35 cellular contexts compared by ENCODE assay signal in the genomic region with DNA sequence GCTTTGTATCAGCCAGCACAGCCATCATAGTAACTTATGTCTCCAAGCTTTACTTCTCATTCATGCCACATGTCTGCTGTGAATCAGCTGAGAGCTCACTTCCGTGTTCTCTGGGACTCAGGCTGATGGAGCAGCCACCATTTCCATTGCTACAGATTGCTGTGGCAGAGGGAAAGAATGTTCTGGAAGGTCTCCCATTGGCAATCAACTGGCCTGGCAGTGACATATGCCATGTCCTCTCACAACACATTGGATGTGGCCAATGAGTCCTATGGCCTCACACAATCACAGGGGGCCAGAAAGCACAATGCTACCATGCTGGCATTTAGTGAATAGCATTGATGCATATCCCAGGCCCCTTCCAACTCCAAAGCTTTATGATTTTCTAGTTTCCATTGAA. TPM values are rescaled to one million over a fixed set of nuclear protein-coding genes. Genes with fewer than 3 reads are reported as not detected.
"Had no signal": no experiment of that assay in that cellular context is flagged by ENCODE, and none has a peak within 500 bp of the region (broad histone marks: within the 10 kb centered on the region; RNA-seq: fewer than 3 reads in every experiment).

No MANE protein-coding gene starts in this region.

- H3K36me3 ChIP-seq: MG63 had no signal

- DNase-seq: Karpas-422, Kasumi-1, MG63, MM.1S, MV-4-11, NCI-H1048, NCI-H1092, NCI-H1092 treated with DMSO at 0.1 percent for 48 hours, NCI-H1105, NCI-H1105 treated with DMSO at 0.1 percent for 48 hours, NCI-H1417, NCI-H1417 treated with DMSO at 0.1 percent for 48 hours, NCI-H1436, NCI-H1436 treated with DMSO at 0.1 percent for 48 hours, NCI-H146, NCI-H1694, NCI-H1694 treated with DMSO at 0.1 percent for 48 hours, NCI-H187, NCI-H187 treated with DMSO at 0.1 percent for 48 hours, NCI-H1930, NCI-H2029, NCI-H2029 treated with DMSO at 0.1 percent for 48 hours, NCI-H2081, NCI-H2081 treated with DMSO at 0.1 percent for 48 hours, NCI-H2107, NCI-H2171, NCI-H2171 treated with DMSO at 0.1 percent for 48 hours, NCI-H2227 treated with DMSO at 0.1 percent for 48 hours, NCI-H226, NCI-H345, NCI-H446, NCI-H446 treated with DMSO at 0.1 percent for 48 hours, NCI-H510A had no signal

- H3K9ac ChIP-seq: KMS-11 had no signal

- H3K4me2 ChIP-seq: KMS-11 had no signal

- H3K27me3 ChIP-seq: MG63 had no signal

- H3K9me3 ChIP-seq: MG63 had no signal

- H3K4me3 ChIP-seq: MG63 had no signal

- H3K27ac ChIP-seq: KMS-11 had no signal

RNA-seq across cellular contexts. Expression of a gene that starts 44.1 kb away (rescaled TPM):
- total RNA-seq: MCF 10A had no signal
